ENCODE assay signal across 1 cellular context in the genomic region with DNA sequence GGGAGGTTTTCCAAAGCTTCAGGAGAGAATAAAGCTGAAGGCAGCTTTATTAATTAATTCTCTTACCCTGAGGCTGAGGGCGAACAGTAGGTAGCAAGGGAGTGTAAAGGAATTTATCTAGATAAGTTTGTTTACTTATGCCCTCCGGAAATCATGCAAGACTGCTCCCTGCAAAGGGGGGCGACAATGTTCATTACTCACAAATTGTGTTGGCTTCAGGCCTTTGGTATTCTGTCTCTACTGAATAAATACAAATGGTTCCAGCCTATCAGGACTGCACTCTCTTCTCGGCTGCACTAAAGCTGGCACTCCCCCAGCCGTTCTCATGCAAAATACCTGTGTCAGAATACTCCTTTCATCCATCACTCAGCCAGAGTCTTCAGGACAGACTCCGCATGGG.
TF ChIP-seq lines count a peak whose summit lies in the region.

No MANE protein-coding gene starts in this region.

TF ChIP-seq in GM23338, 12 proteins besides CTCF, POLR2A, EP300 and RAD21 (continued from another document):
- TF ChIP-seq STAT1 (IDR thresholded peaks at IDR 0.05; ENCODE audit: unreplicated experiment), result no peak
- TF ChIP-seq NANOG (IDR thresholded peaks at IDR 0.05; ENCODE audit: borderline replicate concordance), result no peak
- no peak for TF ChIP-seq EZH2phosphoT487 (IDR thresholded peaks at IDR 0.05; ENCODE audit: unreplicated experiment)
- TF ChIP-seq JUNB (IDR thresholded peaks at IDR 0.05; ENCODE audit: unreplicated experiment), result no peak
- TF ChIP-seq ZNF331 (CRISPR knock-in tag; IDR thresholded peaks at IDR 0.05; ENCODE audit: low read depth), result no peak
- TF ChIP-seq, protein P1, sequence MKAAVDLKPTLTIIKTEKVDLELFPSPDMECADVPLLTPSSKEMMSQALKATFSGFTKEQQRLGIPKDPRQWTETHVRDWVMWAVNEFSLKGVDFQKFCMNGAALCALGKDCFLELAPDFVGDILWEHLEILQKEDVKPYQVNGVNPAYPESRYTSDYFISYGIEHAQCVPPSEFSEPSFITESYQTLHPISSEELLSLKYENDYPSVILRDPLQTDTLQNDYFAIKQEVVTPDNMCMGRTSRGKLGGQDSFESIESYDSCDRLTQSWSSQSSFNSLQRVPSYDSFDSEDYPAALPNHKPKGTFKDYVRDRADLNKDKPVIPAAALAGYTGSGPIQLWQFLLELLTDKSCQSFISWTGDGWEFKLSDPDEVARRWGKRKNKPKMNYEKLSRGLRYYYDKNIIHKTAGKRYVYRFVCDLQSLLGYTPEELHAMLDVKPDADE (IDR thresholded peaks at IDR 0.05), result no peak
- TF ChIP-seq, protein P2, sequence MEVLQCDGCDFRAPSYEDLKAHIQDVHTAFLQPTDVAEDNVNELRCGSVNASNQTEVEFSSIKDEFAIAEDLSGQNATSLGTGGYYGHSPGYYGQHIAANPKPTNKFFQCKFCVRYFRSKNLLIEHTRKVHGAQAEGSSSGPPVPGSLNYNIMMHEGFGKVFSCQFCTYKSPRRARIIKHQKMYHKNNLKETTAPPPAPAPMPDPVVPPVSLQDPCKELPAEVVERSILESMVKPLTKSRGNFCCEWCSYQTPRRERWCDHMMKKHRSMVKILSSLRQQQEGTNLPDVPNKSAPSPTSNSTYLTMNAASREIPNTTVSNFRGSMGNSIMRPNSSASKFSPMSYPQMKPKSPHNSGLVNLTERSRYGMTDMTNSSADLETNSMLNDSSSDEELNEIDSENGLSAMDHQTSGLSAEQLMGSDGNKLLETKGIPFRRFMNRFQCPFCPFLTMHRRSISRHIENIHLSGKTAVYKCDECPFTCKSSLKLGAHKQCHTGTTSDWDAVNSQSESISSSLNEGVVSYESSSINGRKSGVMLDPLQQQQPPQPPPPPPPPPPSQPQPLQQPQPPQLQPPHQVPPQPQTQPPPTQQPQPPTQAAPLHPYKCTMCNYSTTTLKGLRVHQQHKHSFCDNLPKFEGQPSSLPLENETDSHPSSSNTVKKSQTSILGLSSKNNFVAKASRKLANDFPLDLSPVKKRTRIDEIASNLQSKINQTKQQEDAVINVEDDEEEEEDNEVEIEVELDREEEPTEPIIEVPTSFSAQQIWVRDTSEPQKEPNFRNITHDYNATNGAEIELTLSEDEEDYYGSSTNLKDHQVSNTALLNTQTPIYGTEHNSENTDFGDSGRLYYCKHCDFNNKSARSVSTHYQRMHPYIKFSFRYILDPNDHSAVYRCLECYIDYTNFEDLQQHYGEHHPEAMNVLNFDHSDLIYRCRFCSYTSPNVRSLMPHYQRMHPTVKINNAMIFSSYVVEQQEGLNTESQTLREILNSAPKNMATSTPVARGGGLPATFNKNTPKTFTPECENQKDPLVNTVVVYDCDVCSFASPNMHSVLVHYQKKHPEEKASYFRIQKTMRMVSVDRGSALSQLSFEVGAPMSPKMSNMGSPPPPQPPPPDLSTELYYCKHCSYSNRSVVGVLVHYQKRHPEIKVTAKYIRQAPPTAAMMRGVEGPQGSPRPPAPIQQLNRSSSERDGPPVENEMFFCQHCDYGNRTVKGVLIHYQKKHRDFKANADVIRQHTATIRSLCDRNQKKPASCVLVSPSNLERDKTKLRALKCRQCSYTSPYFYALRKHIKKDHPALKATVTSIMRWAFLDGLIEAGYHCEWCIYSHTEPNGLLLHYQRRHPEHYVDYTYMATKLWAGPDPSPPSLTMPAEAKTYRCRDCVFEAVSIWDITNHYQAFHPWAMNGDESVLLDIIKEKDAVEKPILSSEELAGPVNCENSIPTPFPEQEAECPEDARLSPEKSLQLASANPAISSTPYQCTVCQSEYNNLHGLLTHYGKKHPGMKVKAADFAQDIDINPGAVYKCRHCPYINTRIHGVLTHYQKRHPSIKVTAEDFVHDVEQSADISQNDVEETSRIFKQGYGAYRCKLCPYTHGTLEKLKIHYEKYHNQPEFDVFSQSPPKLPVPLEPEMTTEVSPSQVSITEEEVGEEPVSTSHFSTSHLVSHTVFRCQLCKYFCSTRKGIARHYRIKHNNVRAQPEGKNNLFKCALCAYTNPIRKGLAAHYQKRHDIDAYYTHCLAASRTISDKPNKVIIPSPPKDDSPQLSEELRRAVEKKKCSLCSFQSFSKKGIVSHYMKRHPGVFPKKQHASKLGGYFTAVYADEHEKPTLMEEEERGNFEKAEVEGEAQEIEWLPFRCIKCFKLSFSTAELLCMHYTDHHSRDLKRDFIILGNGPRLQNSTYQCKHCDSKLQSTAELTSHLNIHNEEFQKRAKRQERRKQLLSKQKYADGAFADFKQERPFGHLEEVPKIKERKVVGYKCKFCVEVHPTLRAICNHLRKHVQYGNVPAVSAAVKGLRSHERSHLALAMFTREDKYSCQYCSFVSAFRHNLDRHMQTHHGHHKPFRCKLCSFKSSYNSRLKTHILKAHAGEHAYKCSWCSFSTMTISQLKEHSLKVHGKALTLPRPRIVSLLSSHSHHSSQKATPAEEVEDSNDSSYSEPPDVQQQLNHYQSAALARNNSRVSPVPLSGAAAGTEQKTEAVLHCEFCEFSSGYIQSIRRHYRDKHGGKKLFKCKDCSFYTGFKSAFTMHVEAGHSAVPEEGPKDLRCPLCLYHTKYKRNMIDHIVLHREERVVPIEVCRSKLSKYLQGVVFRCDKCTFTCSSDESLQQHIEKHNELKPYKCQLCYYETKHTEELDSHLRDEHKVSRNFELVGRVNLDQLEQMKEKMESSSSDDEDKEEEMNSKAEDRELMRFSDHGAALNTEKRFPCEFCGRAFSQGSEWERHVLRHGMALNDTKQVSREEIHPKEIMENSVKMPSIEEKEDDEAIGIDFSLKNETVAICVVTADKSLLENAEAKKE (CRISPR knock-in tag; IDR thresholded peaks at IDR 0.05), result no peak
- TF ChIP-seq ZNF114 (CRISPR knock-in tag; IDR thresholded peaks at IDR 0.05), result no peak
- TF ChIP-seq EZH2 (IDR thresholded peaks at IDR 0.05; ENCODE audit: low read depth, unreplicated experiment), result no peak
- TF ChIP-seq, protein P3, sequence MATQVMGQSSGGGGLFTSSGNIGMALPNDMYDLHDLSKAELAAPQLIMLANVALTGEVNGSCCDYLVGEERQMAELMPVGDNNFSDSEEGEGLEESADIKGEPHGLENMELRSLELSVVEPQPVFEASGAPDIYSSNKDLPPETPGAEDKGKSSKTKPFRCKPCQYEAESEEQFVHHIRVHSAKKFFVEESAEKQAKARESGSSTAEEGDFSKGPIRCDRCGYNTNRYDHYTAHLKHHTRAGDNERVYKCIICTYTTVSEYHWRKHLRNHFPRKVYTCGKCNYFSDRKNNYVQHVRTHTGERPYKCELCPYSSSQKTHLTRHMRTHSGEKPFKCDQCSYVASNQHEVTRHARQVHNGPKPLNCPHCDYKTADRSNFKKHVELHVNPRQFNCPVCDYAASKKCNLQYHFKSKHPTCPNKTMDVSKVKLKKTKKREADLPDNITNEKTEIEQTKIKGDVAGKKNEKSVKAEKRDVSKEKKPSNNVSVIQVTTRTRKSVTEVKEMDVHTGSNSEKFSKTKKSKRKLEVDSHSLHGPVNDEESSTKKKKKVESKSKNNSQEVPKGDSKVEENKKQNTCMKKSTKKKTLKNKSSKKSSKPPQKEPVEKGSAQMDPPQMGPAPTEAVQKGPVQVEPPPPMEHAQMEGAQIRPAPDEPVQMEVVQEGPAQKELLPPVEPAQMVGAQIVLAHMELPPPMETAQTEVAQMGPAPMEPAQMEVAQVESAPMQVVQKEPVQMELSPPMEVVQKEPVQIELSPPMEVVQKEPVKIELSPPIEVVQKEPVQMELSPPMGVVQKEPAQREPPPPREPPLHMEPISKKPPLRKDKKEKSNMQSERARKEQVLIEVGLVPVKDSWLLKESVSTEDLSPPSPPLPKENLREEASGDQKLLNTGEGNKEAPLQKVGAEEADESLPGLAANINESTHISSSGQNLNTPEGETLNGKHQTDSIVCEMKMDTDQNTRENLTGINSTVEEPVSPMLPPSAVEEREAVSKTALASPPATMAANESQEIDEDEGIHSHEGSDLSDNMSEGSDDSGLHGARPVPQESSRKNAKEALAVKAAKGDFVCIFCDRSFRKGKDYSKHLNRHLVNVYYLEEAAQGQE (IDR thresholded peaks at IDR 0.05; ENCODE audit: unreplicated experiment), result no peak
- no peak for TF ChIP-seq CREB1 (CRISPR knock-in tag; IDR thresholded peaks at IDR 0.05; ENCODE audit: low read depth)
